8 cellular contexts compared by ENCODE assay signal in genomic region chr14:74905595-74906142, GRCh38. TPM values are rescaled to one million over a fixed set of nuclear protein-coding genes. Genes with fewer than 3 reads are reported as not detected.
A peak's percentile ranks its signal among the peaks of the same experiment; 100 is the strongest.
DNase-seq lines count a peak whose midpoint lies in the region; ATAC-seq and TF ChIP-seq lines count a peak whose summit lies in the region.

No MANE protein-coding gene starts in this region.

- in situ Hi-C loops in T47D (cut with HindIII; ENCODE audit: low pct_unique_long_range_greater_than_20kb, low sequenced_read_pairs): no loop called here

- TF ChIP-seq CTCF in GM10266 (IDR thresholded peaks at IDR 0.05; ENCODE audit: control insufficient read depth, insufficient read depth, low read depth, missing control alignments): peak; percentile 92

- DNase-seq in GM10266 (ENCODE audit: extremely low spot score) (peak; percentile 75), M059J (ENCODE audit: low read depth) (peak; percentile 40), T47D (ENCODE audit: low read depth in 1 of 2, low spot score in 1 of 2) (peak; percentile 66 to 82), kidney glomerular epithelial cell (lab: John Stamatoyannopoulos, UW) (peak; percentile 15)
- DNase-seq in activated CD4-positive, CD25-positive, alpha-beta regulatory T cell (lab: John Stamatoyannopoulos, UW): peak; percentile 62 to 79 (median 68)
- DNase-seq in stimulated activated CD4-positive, alpha-beta T cell treated with anti-CD3 and anti-CD28 coated beads, Interleukin-4, amount 100 ng/mL, for 24 hours: peak; percentile 83

- no peak for ATAC-seq in HG03175 (IDR thresholded peaks at IDR 0.05; ENCODE audit: unreplicated experiment)
- ATAC-seq in HG03135 (IDR thresholded peaks at IDR 0.05; ENCODE audit: unreplicated experiment): no peak

RNA-seq across cellular contexts. Expression of gene RPS6KL1, which starts 17.4 kb away (rescaled TPM):
- total RNA-seq in M059J (2014; rRNA removed; shearing (Covaris generic)): not detected in 2 replicates

RNA-seq across cellular contexts. Expression of gene DLST, which starts 24.0 kb away (rescaled TPM):
- 28.5 and 36.1 TPM in 2 replicates for total RNA-seq in M059J (2014; rRNA removed; shearing (Covaris generic))

RNA-seq across cellular contexts. Expression of gene PROX2, which starts 29.7 kb away (rescaled TPM):
- not detected in 2 replicates for total RNA-seq in M059J (2014; rRNA removed; shearing (Covaris generic))

RNA-seq across cellular contexts. Expression of gene PGF, which starts 49.7 kb away (rescaled TPM):
- 9.3 and 11.7 TPM in 2 replicates for total RNA-seq in M059J (2014; rRNA removed; shearing (Covaris generic))

Comparison
In these comparisons a context has a peak if more than half of its experiments do, and no peak if none do; other contexts are left out.
1. DNase-seq: peak in every context shown above with its lines; median percentile 83 in stimulated activated CD4-positive, alpha-beta T cell treated with anti-CD3 and anti-CD28 coated beads, Interleukin-4, amount 100 ng/mL, for 24 hours; 75 in GM10266; 74 in T47D; 68 in activated CD4-positive, CD25-positive, alpha-beta regulatory T cell; 40 in M059J; 15 in kidney glomerular epithelial cell.